14 cellular contexts compared by ENCODE assay signal in the genomic region with DNA sequence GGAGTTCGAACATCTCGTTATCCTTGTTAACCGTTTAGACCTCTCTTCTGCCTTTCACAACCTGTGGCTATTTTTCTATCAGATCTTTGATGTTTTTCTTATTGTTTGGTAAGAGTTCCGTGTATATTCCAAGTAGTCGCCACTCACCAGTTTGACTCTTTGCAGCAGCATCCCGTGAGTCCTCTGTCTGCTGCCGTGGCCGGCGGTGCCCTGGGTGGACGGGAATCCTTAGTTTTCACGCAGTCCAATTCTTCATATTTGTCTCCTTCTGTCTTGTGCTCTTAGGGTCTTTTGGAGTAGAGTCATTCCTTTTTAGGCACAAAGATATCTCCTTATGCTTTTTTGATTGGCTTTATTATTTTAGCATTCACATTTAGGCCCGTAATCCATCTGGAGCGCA.
DNase-seq lines count a peak whose midpoint lies in the region; ATAC-seq and TF ChIP-seq lines count a peak whose summit lies in the region.
"Had no signal": no experiment of that assay in that cellular context is flagged by ENCODE, and none has a peak within 500 bp of the region (broad histone marks: within the 10 kb centered on the region; RNA-seq: fewer than 3 reads in every experiment).

No MANE protein-coding gene starts in this region.

- no peak overlapping the region for H2BK15ac ChIP-seq in mesendoderm (replicated peaks; ENCODE audit: low read depth)

- intact Hi-C loops in transverse colon (cut with DNase I; ENCODE audit: low total_unique reads) = no loop called here

- H2AFZ ChIP-seq in trophoblast cell (ENCODE audit: insufficient read depth, low read length, poor library complexity) = no peak overlapping the region

- TF ChIP-seq EP300 in transverse colon (IDR thresholded peaks at IDR 0.05; ENCODE audit: low read depth) = no peak

- DNase-seq in HFFc6 = no peak
- no peak for DNase-seq in mesendoderm
- DNase-seq in trophoblast cell = no peak
- no peak for DNase-seq in hypothalamus (lab: John Stamatoyannopoulos, UW)
- DNase-seq in T-helper 2 cell = no peak
- no peak for DNase-seq in NCI-H1417 treated with DMSO at 0.1 percent for 48 hours (lab: John Stamatoyannopoulos, UW)
- no peak for DNase-seq in transverse colon
- DNase-seq: C1 segment of cervical spinal cord; CD4-positive, alpha-beta memory T cell; DMS79 treated with DMSO at 0.1 percent for 48 hours; H9 had no signal

- H3K9me3 ChIP-seq in trophoblast cell (ENCODE audit: insufficient read depth, low read depth, low read length) (no peaks in the 10 kb centered on the region), transverse colon (no peaks in the 10 kb centered on the region)

- WGBS in mesendoderm (ENCODE audit: extremely low coverage, insufficient coverage, low lambda C conversion rate) = no CpG with 5 or more reads among the region's 13 CpGs
- WGBS in trophoblast cell (ENCODE audit: extremely low coverage, insufficient coverage, insufficient read length) = no CpG with 5 or more reads among the region's 13 CpGs
- 87% methylated on average over 11 to 13 of the region's 13 CpGs for WGBS in transverse colon (ENCODE audit: low coverage in 1 of 2), 2 donors

- H3K27ac ChIP-seq in mesendoderm (ENCODE audit: low read depth, low read length) (no peak overlapping the region), trophoblast cell (ENCODE audit: low read depth, low read length) (no peak overlapping the region), transverse colon (no peak overlapping the region)

- H3K23ac ChIP-seq in mesendoderm (ENCODE audit: low read length) (peak overlapping the region; percentile 31), trophoblast cell (ENCODE audit: low read length) (no peak overlapping the region)

- H4K8ac ChIP-seq in mesendoderm (ENCODE audit: low read depth, low read length) (no peak overlapping the region), trophoblast cell (ENCODE audit: low read depth, low read length) (no peak overlapping the region)

- H3K36me3 ChIP-seq in mesendoderm (ENCODE audit: control insufficient read depth, insufficient read depth, low read length) = no peaks in the 10 kb centered on the region
- H3K36me3 ChIP-seq in trophoblast cell (ENCODE audit: control insufficient read depth in 1 of 2, insufficient read depth in 2 of 2, low read length in 2 of 2) = no peaks in the 10 kb centered on the region
- H3K36me3 ChIP-seq in transverse colon = no peaks in the 10 kb centered on the region

- peak overlapping the region; percentile 65 for H4K91ac ChIP-seq in trophoblast cell (ENCODE audit: low read depth, low read length)

- no peak overlapping the region for H2BK120ac ChIP-seq in mesendoderm (ENCODE audit: low read depth, low read length)
- peak overlapping the region; percentile 37 for H2BK120ac ChIP-seq in trophoblast cell (ENCODE audit: insufficient read depth, low read length, poor library complexity)

- H3K4ac ChIP-seq in mesendoderm (ENCODE audit: low read depth, low read length) = no peak overlapping the region
- H3K4ac ChIP-seq in trophoblast cell (ENCODE audit: low read depth, low read length) = no peak overlapping the region

- H3K4me3 ChIP-seq in mesendoderm (ENCODE audit: low read length) = no peak overlapping the region
- H3K4me3 ChIP-seq in trophoblast cell (ENCODE audit: low read depth, low read length) = no peak overlapping the region
- H3K4me3 ChIP-seq in transverse colon = no peak overlapping the region

- H3K9me3 Mint-ChIP-seq in HFFc6 = no peaks in the 10 kb centered on the region; the same call in 1 of the 2 replicates
- H3K9me3 Mint-ChIP-seq in activated T-helper 17 cell treated with anti-CD3 and anti-CD28 coated beads, Interleukin-2, amount 50 U/mL, for 72 hours = no peaks in the 10 kb centered on the region
- H3K9me3 Mint-ChIP-seq: GM23338, H9 had no signal

- H3K56ac ChIP-seq in mesendoderm (ENCODE audit: low read length) = no peak overlapping the region

- H3K4me1 ChIP-seq in mesendoderm (ENCODE audit: control insufficient read depth, low read depth, low read length) = peaks cover 29% of the 10 kb centered on the region
- peaks cover 29 to 40% of the 10 kb centered on the region in 2 experiments for H3K4me1 ChIP-seq in trophoblast cell (ENCODE audit: control insufficient read depth in 1 of 2, insufficient read depth in 2 of 2, low read length in 2 of 2)
- H3K4me1 ChIP-seq in transverse colon = no peaks in the 10 kb centered on the region

- H3K27me3 ChIP-seq in mesendoderm (ENCODE audit: insufficient read depth, low read length, poor library complexity) (no peaks in the 10 kb centered on the region), trophoblast cell (ENCODE audit: insufficient read depth, low read length) (no peaks in the 10 kb centered on the region), transverse colon (no peaks in the 10 kb centered on the region)

- no peak overlapping the region for H4K5ac ChIP-seq in mesendoderm (ENCODE audit: low read length)

- H3K4me3 Mint-ChIP-seq in HFFc6 = no peak overlapping the region
- peak overlapping the region; percentile 73 for H3K4me3 Mint-ChIP-seq in activated T-helper 17 cell treated with anti-CD3 and anti-CD28 coated beads, Interleukin-2, amount 50 U/mL, for 72 hours
- H3K4me3 Mint-ChIP-seq: GM23338, H9 had no signal

- H3K4me2 ChIP-seq in mesendoderm (ENCODE audit: low read length) = no peak overlapping the region
- no peak overlapping the region for H3K4me2 ChIP-seq in trophoblast cell (ENCODE audit: low read length)

- no peaks in the 10 kb centered on the region for H3K36me3 Mint-ChIP-seq in HFFc6 (ENCODE audit: low read depth)
- H3K36me3 Mint-ChIP-seq in activated T-helper 17 cell treated with anti-CD3 and anti-CD28 coated beads, Interleukin-2, amount 50 U/mL, for 72 hours (ENCODE audit: low read depth) = peaks cover 5% of the 10 kb centered on the region

- ATAC-seq in activated T-helper 17 cell treated with anti-CD3 and anti-CD28 coated beads, Interleukin-2, amount 50 U/mL, for 72 hours (replicated peaks) = no peak

- H3K79me1 ChIP-seq in mesendoderm (ENCODE audit: low read length) (no peaks in the 10 kb centered on the region), trophoblast cell (ENCODE audit: low read length) (peaks cover 20% of the 10 kb centered on the region)

- in situ Hi-C loops in transverse colon (cut with MboI; ENCODE audit: low pct_ligation_motif_present in 1 of 4, low pct_unique_long_range_greater_than_20kb in 1 of 4, low sequenced_read_pairs in 3 of 4) = no loop called here

- peak overlapping the region; percentile 89 for H2BK12ac ChIP-seq in trophoblast cell (ENCODE audit: low read length)

- TF ChIP-seq CTCF in HFFc6 (IDR thresholded peaks at IDR 0.05) (no peak), transverse colon (IDR thresholded peaks at IDR 0.05) (no peak)

- no peak overlapping the region for H3K14ac ChIP-seq in trophoblast cell (ENCODE audit: low read length)

- H3K9ac ChIP-seq in mesendoderm (ENCODE audit: low read length) (no peak overlapping the region), trophoblast cell (ENCODE audit: low read length) (no peak overlapping the region)

- H3K18ac ChIP-seq in mesendoderm (ENCODE audit: low read length) (no peak overlapping the region), trophoblast cell (ENCODE audit: low read length) (no peak overlapping the region)

- 0 out of 2 replicates have a peak overlapping the region, but pooled peaks have one; percentile 76 for H3K27ac Mint-ChIP-seq in HFFc6
- peak overlapping the region; percentile 33 for H3K27ac Mint-ChIP-seq in activated T-helper 17 cell treated with anti-CD3 and anti-CD28 coated beads, Interleukin-2, amount 50 U/mL, for 72 hours
- H3K27ac Mint-ChIP-seq: B cell; CD4-positive, alpha-beta memory T cell; GM23338; H9 had no signal

- peaks cover 4% of the 10 kb centered on the region for H3K27me3 Mint-ChIP-seq in HFFc6 (ENCODE audit: insufficient read depth)
- H3K27me3 Mint-ChIP-seq in activated T-helper 17 cell treated with anti-CD3 and anti-CD28 coated beads, Interleukin-2, amount 50 U/mL, for 72 hours = peaks cover 9% of the 10 kb centered on the region

- TF ChIP-seq POLR2A in transverse colon (IDR thresholded peaks at IDR 0.05) = no peak

- H2AK5ac ChIP-seq in mesendoderm (ENCODE audit: low read length) (peak overlapping the region; percentile 61), trophoblast cell (ENCODE audit: low read length) (peak overlapping the region; percentile 71)

- no peaks in the 10 kb centered on the region for H3K79me2 ChIP-seq in mesendoderm (ENCODE audit: control insufficient read depth, insufficient read depth, low read length)
- peaks cover 3% of the 10 kb centered on the region for H3K79me2 ChIP-seq in trophoblast cell (ENCODE audit: control insufficient read depth, insufficient read depth, low read length, poor library complexity)

- peaks cover 31% of the 10 kb centered on the region for H3K4me1 Mint-ChIP-seq in HFFc6 (ENCODE audit: low read depth)
- H3K4me1 Mint-ChIP-seq in activated T-helper 17 cell treated with anti-CD3 and anti-CD28 coated beads, Interleukin-2, amount 50 U/mL, for 72 hours = peaks cover 18% of the 10 kb centered on the region

- H2BK5ac ChIP-seq in mesendoderm (ENCODE audit: low read length) = no peak overlapping the region
- no peak overlapping the region for H2BK5ac ChIP-seq in trophoblast cell (ENCODE audit: low read depth, low read length, poor library complexity)

- no peak overlapping the region for H4K12ac ChIP-seq in trophoblast cell (ENCODE audit: low read depth, low read length)
